ENCODE assay signal across 8 cellular contexts in the genomic region with DNA sequence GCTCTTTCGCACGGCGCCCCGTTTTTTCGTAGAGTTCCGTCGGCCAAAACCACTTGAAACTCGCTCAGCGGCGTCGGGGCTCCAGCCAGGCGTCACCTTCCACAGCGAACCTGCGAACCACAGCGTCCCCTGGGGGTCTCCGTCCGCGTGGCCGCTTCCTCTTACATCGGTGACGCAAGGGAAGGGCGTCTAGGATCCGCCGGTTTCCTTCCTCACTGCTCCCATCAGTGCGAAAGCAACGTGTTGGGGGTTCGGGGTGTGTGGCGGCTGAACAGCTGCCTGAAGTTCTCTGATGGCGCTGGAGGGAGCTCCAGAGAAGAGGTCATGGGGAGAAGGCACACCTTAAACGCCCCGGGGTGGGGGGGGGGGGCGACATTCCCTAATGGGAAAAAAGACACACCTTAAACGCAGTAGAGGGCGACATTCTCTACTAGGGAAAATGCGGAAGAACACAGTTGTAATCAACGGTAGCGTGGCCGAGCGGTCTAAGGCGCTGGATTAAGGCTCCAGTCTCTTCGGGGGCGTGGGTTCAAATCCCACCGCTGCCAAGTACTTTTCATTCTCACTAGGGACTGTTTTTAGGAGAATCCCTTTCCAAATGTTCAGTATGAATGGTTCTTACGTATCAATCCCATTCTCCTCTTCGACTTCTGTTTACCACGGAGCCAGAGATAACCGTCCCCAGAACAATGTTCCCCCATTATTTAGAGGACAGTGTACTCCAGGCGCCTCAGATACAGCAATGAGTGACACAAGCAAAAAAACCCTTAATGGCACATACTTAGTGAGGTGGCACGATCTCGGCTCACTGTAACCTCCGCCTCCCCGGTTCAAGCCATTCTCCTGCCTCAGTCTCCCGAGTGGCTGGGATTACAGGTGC.
DNase-seq lines count a peak whose midpoint lies in the region; ATAC-seq, FAIRE-seq and TF ChIP-seq lines count a peak whose summit lies in the region.

No MANE protein-coding gene starts in this region.

- H3K27me3 ChIP-seq in rectal smooth muscle tissue (ENCODE audit: control insufficient read depth, insufficient read depth, low read length), result no peaks in the 10 kb centered on the region

- ATAC-seq in GM21447 (IDR thresholded peaks at IDR 0.05; ENCODE audit: unreplicated experiment) (no peak), HG03457 (IDR thresholded peaks at IDR 0.05; ENCODE audit: unreplicated experiment) (no peak)

- H3K27ac ChIP-seq in rectal smooth muscle tissue (ENCODE audit: low read depth, low read length), result no peak overlapping the region

- no peaks in the 10 kb centered on the region for H3K36me3 ChIP-seq in rectal smooth muscle tissue (ENCODE audit: control insufficient read depth, insufficient read depth, low read length)

- peak; percentile 39 for TF ChIP-seq CTCF in D721Med (IDR thresholded peaks at IDR 0.05; ENCODE audit: insufficient read depth, missing control alignments)

- DNase-seq in D721Med (ENCODE audit: insufficient read length, low spot score), result peak; percentile 76
- DNase-seq in OCI-M1 (lab: John Stamatoyannopoulos, UW), result peak; percentile 69
- peak; percentile 56 for DNase-seq in activated T-helper 9 cell treated with anti-CD3 and anti-CD28 coated beads, Interleukin-2, amount 50 U/mL, for 16 hours (ENCODE audit: low read depth)
- peak; percentile 59 for DNase-seq in foreskin melanocyte
- no peak for DNase-seq in 8988T

- FAIRE-seq in D721Med (lab: Jason Lieb, UNC), result no peak

- peak overlapping the region; percentile 19 for H3K4me3 ChIP-seq in rectal smooth muscle tissue (ENCODE audit: low read length)

- no peaks in the 10 kb centered on the region for H3K4me1 ChIP-seq in rectal smooth muscle tissue (ENCODE audit: control insufficient read depth, insufficient read depth, low read length)

- H3K9ac ChIP-seq in rectal smooth muscle tissue (ENCODE audit: low read length), result no peak overlapping the region
